Comparison of ENCODE assay signal across 11 cellular contexts in the genomic region with DNA sequence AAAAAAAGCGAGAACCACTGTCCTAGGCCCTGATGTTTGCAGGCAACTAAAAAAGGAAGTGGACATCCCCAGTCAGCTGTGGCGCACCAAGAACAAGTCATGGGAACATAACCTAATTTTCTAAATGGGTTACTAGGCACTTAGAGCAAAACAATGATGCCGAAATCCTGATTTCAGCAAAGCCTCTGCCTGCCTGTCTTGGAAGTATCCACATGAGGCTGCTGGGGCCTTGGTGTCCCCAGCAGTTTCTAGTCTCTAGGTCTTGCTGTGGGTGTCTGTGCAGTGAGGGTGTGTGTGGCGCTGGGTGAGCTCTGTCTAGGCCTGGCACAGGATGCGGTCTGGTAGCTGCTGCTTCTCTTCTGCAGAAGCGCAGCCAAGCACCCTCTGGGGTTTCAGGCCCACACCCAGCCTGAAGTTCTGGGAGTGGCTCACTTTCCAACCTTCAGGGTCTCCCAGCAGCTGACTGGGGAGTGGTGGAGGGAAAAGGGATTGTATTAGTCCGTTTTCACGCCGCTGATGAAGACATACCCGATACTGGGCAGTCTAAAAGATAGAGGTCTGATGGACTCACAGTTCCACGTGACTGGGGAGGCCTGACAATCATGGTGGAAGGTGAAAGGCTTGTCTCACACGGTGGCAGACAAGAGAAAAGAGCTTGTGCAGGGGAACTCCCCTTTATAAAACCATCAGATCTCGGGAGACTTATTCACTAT. TPM values are rescaled to one million over a fixed set of nuclear protein-coding genes. Genes with fewer than 3 reads are reported as not detected.
DNase-seq lines count a peak whose midpoint lies in the region; ATAC-seq and TF ChIP-seq lines count a peak whose summit lies in the region.
"Had no signal": no experiment of that assay in that cellular context is flagged by ENCODE, and none has a peak within 500 bp of the region (broad histone marks: within the 10 kb centered on the region; RNA-seq: fewer than 3 reads in every experiment).

No MANE protein-coding gene starts in this region.

- H3K4me3 Mint-ChIP-seq in activated T-cell treated with anti-CD3 and anti-CD28 coated beads, Interleukin-2, amount 50 U/mL, for 24 hours: peak overlapping the region; percentile 28
- H3K4me3 Mint-ChIP-seq in natural killer cell treated with Interleukin-12 subunit alpha and Interleukin-12 subunit beta and Interleukin-15 and Interleukin-18, amount 100 ng/mL, for 72 hours: peak overlapping the region; percentile 63

- no peak for TF ChIP-seq EP300 in upper lobe of left lung (IDR thresholded peaks at IDR 0.05)

- H3K4me3 ChIP-seq in heart right ventricle (no peak overlapping the region), right cardiac atrium (ENCODE audit: low read length) (no peak overlapping the region), upper lobe of left lung (no peak overlapping the region)
- H3K4me3 ChIP-seq: heart left ventricle had no signal

- H3K4me1 ChIP-seq in heart right ventricle: peaks cover 0 to 5% (median 0%) of the 10 kb centered on the region in 9 donors
- H3K4me1 ChIP-seq in right cardiac atrium (ENCODE audit: control insufficient read depth, insufficient read depth, low read length): no peaks in the 10 kb centered on the region
- H3K4me1 ChIP-seq in upper lobe of left lung: peaks cover 0 to 5% (median 2%) of the 10 kb centered on the region in 4 donors
- H3K4me1 ChIP-seq: heart left ventricle had no signal

- peak overlapping the region; percentile 87 for H3K27ac Mint-ChIP-seq in activated T-cell treated with anti-CD3 and anti-CD28 coated beads, Interleukin-2, amount 50 U/mL, for 24 hours
- H3K27ac Mint-ChIP-seq in natural killer cell treated with Interleukin-12 subunit alpha and Interleukin-12 subunit beta and Interleukin-15 and Interleukin-18, amount 100 ng/mL, for 72 hours: peak overlapping the region; percentile 80 to 94

- TF ChIP-seq POLR2A in upper lobe of left lung (IDR thresholded peaks at IDR 0.05): no peak

- TF ChIP-seq CTCF in heart right ventricle (IDR thresholded peaks at IDR 0.05) (no peak), upper lobe of left lung (IDR thresholded peaks at IDR 0.05) (no peak)

- H3K36me3 ChIP-seq in heart right ventricle (peaks cover 0 to 34% (median 0%) of the 10 kb centered on the region in 9 donors), upper lobe of left lung (peaks cover 0 to 10% (median 3%) of the 10 kb centered on the region in 4 donors)

- ATAC-seq in heart right ventricle (peak in 5 of 8 donors; percentile 31 to 65 (median 50)), right cardiac atrium (no peak), upper lobe of left lung (ENCODE audit: low FRiP score in 2 of 2) (peak; percentile 61 to 64), GM19467 (IDR thresholded peaks at IDR 0.05; ENCODE audit: unreplicated experiment) (no peak)
- peak; percentile 93 to 98 for ATAC-seq in natural killer cell treated with Interleukin-12 subunit alpha and Interleukin-12 subunit beta and Interleukin-15 and Interleukin-18, amount 100 ng/mL, for 72 hours

- H3K9me3 Mint-ChIP-seq in activated T-cell treated with anti-CD3 and anti-CD28 coated beads, Interleukin-2, amount 50 U/mL, for 24 hours: no peaks in the 10 kb centered on the region
- H3K9me3 Mint-ChIP-seq in natural killer cell treated with Interleukin-12 subunit alpha and Interleukin-12 subunit beta and Interleukin-15 and Interleukin-18, amount 100 ng/mL, for 72 hours: no peaks in the 10 kb centered on the region

- H3K36me3 Mint-ChIP-seq in activated T-cell treated with anti-CD3 and anti-CD28 coated beads, Interleukin-2, amount 50 U/mL, for 24 hours (ENCODE audit: low read depth): peaks cover 12% of the 10 kb centered on the region
- H3K36me3 Mint-ChIP-seq in natural killer cell treated with Interleukin-12 subunit alpha and Interleukin-12 subunit beta and Interleukin-15 and Interleukin-18, amount 100 ng/mL, for 72 hours: no peaks in the 10 kb centered on the region

- intact Hi-C loops in heart right ventricle (cut with DNase I): no loop called here
- intact Hi-C loops in right cardiac atrium (cut with DNase I): no loop called here

- H3K27me3 ChIP-seq in heart right ventricle (no peaks in the 10 kb centered on the region), right cardiac atrium (ENCODE audit: control insufficient read depth, insufficient read depth) (no peaks in the 10 kb centered on the region), upper lobe of left lung (no peaks in the 10 kb centered on the region)
- H3K27me3 ChIP-seq: heart left ventricle had no signal

- H3K27ac ChIP-seq in heart right ventricle (peak overlapping the region in 1 of 10 donors; percentile 63), right cardiac atrium (ENCODE audit: low read length) (no peak overlapping the region), upper lobe of left lung (peak overlapping the region in 2 of 4 donors; percentile 40 to 54)

- no peaks in the 10 kb centered on the region for H3K27me3 Mint-ChIP-seq in activated T-cell treated with anti-CD3 and anti-CD28 coated beads, Interleukin-2, amount 50 U/mL, for 24 hours
- no peaks in the 10 kb centered on the region for H3K27me3 Mint-ChIP-seq in natural killer cell treated with Interleukin-12 subunit alpha and Interleukin-12 subunit beta and Interleukin-15 and Interleukin-18, amount 100 ng/mL, for 72 hours

- WGBS in heart right ventricle, 2 donors: 89 to 92% methylated on average over 13 of the region's 13 CpGs
- 88% methylated on average over 13 of the region's 13 CpGs for WGBS in right cardiac atrium
- WGBS in upper lobe of left lung, 2 donors: 82 to 90% methylated on average over 11 to 12 of the region's 13 CpGs

- DNase-seq in heart right ventricle (no peak), right cardiac atrium (no peak), upper lobe of left lung (peak in 1 of 2 donors; percentile 36), GOT3 (lab: John Stamatoyannopoulos, UW) (no peak), NCI-H1417 treated with DMSO at 0.1 percent for 48 hours (lab: John Stamatoyannopoulos, UW) (no peak)
- DNase-seq in activated T-cell treated with anti-CD3 and anti-CD28 coated beads, Interleukin-2, amount 50 U/mL, for 24 hours: peak; percentile 63
- peak; percentile 79 for DNase-seq in natural killer cell treated with Interleukin-12 subunit alpha and Interleukin-12 subunit beta and Interleukin-15 and Interleukin-18, amount 100 ng/mL, for 72 hours (ENCODE audit: low spot score)
- DNase-seq: heart left ventricle had no signal

- H3K9me3 ChIP-seq in heart right ventricle (no peaks in the 10 kb centered on the region), right cardiac atrium (ENCODE audit: control insufficient read depth, low read length) (no peaks in the 10 kb centered on the region), upper lobe of left lung (no peaks in the 10 kb centered on the region)
- H3K9me3 ChIP-seq: heart left ventricle had no signal

- peaks cover 18% of the 10 kb centered on the region for H3K4me1 Mint-ChIP-seq in activated T-cell treated with anti-CD3 and anti-CD28 coated beads, Interleukin-2, amount 50 U/mL, for 24 hours (ENCODE audit: low read depth)
- H3K4me1 Mint-ChIP-seq in natural killer cell treated with Interleukin-12 subunit alpha and Interleukin-12 subunit beta and Interleukin-15 and Interleukin-18, amount 100 ng/mL, for 72 hours (ENCODE audit: low read depth in 2 of 2): peaks cover 30 to 39% of the 10 kb centered on the region in 2 donors

RNA-seq across cellular contexts. Expression of a gene that starts 21.1 kb away (rescaled TPM):
- total RNA-seq in heart right ventricle (not detected), right cardiac atrium (not detected), upper lobe of left lung (not detected)
- polyA plus RNA-seq in heart right ventricle (not detected), right cardiac atrium (not detected)
- not detected for total RNA-seq in natural killer cell treated with Interleukin-12 subunit alpha and Interleukin-12 subunit beta and Interleukin-15 and Interleukin-18, amount 100 ng/mL, for 72 hours
- total RNA-seq: renal cortical epithelial cell had no signal
- polyA plus RNA-seq: AG04450 had no signal

Comparison
In these comparisons a context has a peak if more than half of its experiments do, and no peak if none do; other contexts are left out.
1. ATAC-seq: peak in heart right ventricle (5 of 8), natural killer cell treated with Interleukin-12 subunit alpha and Interleukin-12 subunit beta and Interleukin-15 and Interleukin-18, amount 100 ng/mL, for 72 hours (2 of 2) and upper lobe of left lung (2 of 2); none in right cardiac atrium (0 of 2) and GM19467 (single experiment).
2. DNase-seq: peak in activated T-cell treated with anti-CD3 and anti-CD28 coated beads, Interleukin-2, amount 50 U/mL, for 24 hours (single experiment) and natural killer cell treated with Interleukin-12 subunit alpha and Interleukin-12 subunit beta and Interleukin-15 and Interleukin-18, amount 100 ng/mL, for 72 hours (single experiment); none in heart right ventricle (0 of 2), right cardiac atrium (0 of 3), GOT3 (single experiment) and NCI-H1417 treated with DMSO at 0.1 percent for 48 hours (single experiment).